20 cellular contexts compared by ENCODE assay signal in genomic region chr15:35827949-35828348, GRCh38.
"Had no signal": no experiment of that assay in that cellular context is flagged by ENCODE, and none has a peak within 500 bp of the region (broad histone marks: within the 10 kb centered on the region; RNA-seq: fewer than 3 reads in every experiment).

No MANE protein-coding gene starts in this region.

- H3K9me3 ChIP-seq: lower lobe of right lung, thyroid gland had no signal

- H3K4me3 ChIP-seq: cardiac muscle cell, lower lobe of right lung, thyroid gland had no signal

- DNase-seq: activated CD4-positive, alpha-beta memory T cell treated with anti-CD3 and anti-CD28 coated beads for 36 hours; activated CD4-positive, alpha-beta T cell treated with anti-CD3 and anti-CD28 coated beads for 36 hours; activated gamma-delta T cell treated with Interleukin-2 at 50 U/mL for 16 hours; activated T-cell treated with anti-CD3 and anti-CD28 coated beads for 4 hours; amygdala; immature natural killer cell; left cardiac atrium; lower lobe of right lung; nephron progenitor cell; nucleus accumbens; posterior cingulate gyrus; spleen; stimulated activated CD4-positive, alpha-beta T cell treated with anti-CD3 and anti-CD28 coated beads, Interleukin-4, amount 100 ng/mL, for 4 hours; T-cell; thyroid gland had no signal

- H3K4me1 ChIP-seq: lower lobe of right lung, thyroid gland had no signal

- H3K4me3 Mint-ChIP-seq: activated CD4-positive, alpha-beta memory T cell treated with anti-CD3 and anti-CD28 coated beads for 36 hours; activated CD4-positive, alpha-beta T cell treated with anti-CD3 and anti-CD28 coated beads for 36 hours; activated naive CD8-positive, alpha-beta T cell; activated T-helper 1 cell treated with anti-CD3 and anti-CD28 coated beads, Interleukin-12 subunit alpha, Interleukin-12 subunit beta, Interleukin-2, Interleukin-4 antibody, amounts not matched to agents 30 ng/mL and 10 ng/mL and 1 ng/mL, durations not matched to agents 14 hours and 24 hours and 36 hours; immature natural killer cell; nephron progenitor cell; stimulated activated memory B cell treated with anti-CD40 and anti-IgM and Interleukin-4, amounts not matched to agents 10 μg/mL and 1 μg/mL and 100 μg/mL, for 72 hours; T-cell; WTC11 had no signal

- H3K9me3 Mint-ChIP-seq: activated T-helper 1 cell treated with anti-CD3 and anti-CD28 coated beads, Interleukin-12 subunit alpha, Interleukin-12 subunit beta, Interleukin-2, Interleukin-4 antibody, amounts not matched to agents 30 ng/mL and 10 ng/mL and 1 ng/mL, durations not matched to agents 14 hours and 24 hours and 36 hours; nephron progenitor cell; WTC11 had no signal

- H3K36me3 ChIP-seq: cardiac muscle cell, lower lobe of right lung, spleen, thyroid gland had no signal

- H3K27me3 ChIP-seq: cardiac muscle cell, spleen, thyroid gland had no signal

- H3K27ac ChIP-seq: cardiac muscle cell, lower lobe of right lung, thyroid gland had no signal

- H3K4me1 Mint-ChIP-seq: activated CD4-positive, alpha-beta T cell treated with anti-CD3 and anti-CD28 coated beads for 36 hours; immature natural killer cell; stimulated activated memory B cell treated with anti-CD40 and anti-IgM and Interleukin-4, amounts not matched to agents 10 μg/mL and 1 μg/mL and 100 μg/mL, for 72 hours; T-cell had no signal

- H3K27ac Mint-ChIP-seq: activated CD4-positive, alpha-beta memory T cell treated with anti-CD3 and anti-CD28 coated beads for 36 hours; activated CD4-positive, alpha-beta T cell treated with anti-CD3 and anti-CD28 coated beads for 36 hours; activated naive CD8-positive, alpha-beta T cell; activated T-helper 1 cell treated with anti-CD3 and anti-CD28 coated beads, Interleukin-12 subunit alpha, Interleukin-12 subunit beta, Interleukin-2, Interleukin-4 antibody, amounts not matched to agents 30 ng/mL and 10 ng/mL and 1 ng/mL, durations not matched to agents 14 hours and 24 hours and 36 hours; immature natural killer cell; nephron progenitor cell; stimulated activated memory B cell treated with anti-CD40 and anti-IgM and Interleukin-4, amounts not matched to agents 10 μg/mL and 1 μg/mL and 100 μg/mL, for 72 hours; T-cell; WTC11 had no signal

- H3K27me3 Mint-ChIP-seq: activated CD4-positive, alpha-beta memory T cell treated with anti-CD3 and anti-CD28 coated beads for 36 hours; activated CD4-positive, alpha-beta T cell treated with anti-CD3 and anti-CD28 coated beads for 36 hours; stimulated activated memory B cell treated with anti-CD40 and anti-IgM and Interleukin-4, amounts not matched to agents 10 μg/mL and 1 μg/mL and 100 μg/mL, for 72 hours had no signal

- H3K36me3 Mint-ChIP-seq: activated CD4-positive, alpha-beta memory T cell treated with anti-CD3 and anti-CD28 coated beads for 36 hours; activated naive CD8-positive, alpha-beta T cell; immature natural killer cell; stimulated activated memory B cell treated with anti-CD40 and anti-IgM and Interleukin-4, amounts not matched to agents 10 μg/mL and 1 μg/mL and 100 μg/mL, for 72 hours; T-cell; WTC11 had no signal

- ATAC-seq: activated CD4-positive, alpha-beta T cell treated with anti-CD3 and anti-CD28 coated beads for 36 hours; left cardiac atrium; lower lobe of right lung; stimulated activated memory B cell treated with anti-CD40 and anti-IgM and Interleukin-4, amounts not matched to agents 10 μg/mL and 1 μg/mL and 100 μg/mL, for 72 hours; T-cell had no signal
